In the genomic region with DNA sequence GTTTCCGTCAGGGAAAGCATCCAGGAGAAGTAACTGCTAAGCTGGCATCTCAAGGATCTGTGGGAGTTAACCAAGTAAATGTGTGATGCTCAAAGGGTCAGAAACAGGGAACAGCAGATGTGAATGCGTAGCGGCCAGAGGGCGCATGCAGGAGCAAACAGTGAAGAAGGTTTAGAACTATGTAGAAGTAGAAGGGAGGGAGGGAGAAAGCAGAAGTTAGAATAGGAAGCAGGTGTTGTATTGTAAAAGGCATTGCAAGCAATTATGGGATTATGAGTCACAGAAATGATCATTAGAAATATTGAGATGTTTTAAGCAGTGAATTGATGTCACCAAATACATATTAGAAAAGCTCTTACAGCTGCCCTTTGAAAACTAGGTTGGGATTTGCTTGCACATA, we compare ENCODE assay signal across 1 cellular context.
A peak's percentile ranks its signal among the peaks of the same experiment; 100 is the strongest.
TF ChIP-seq lines count a peak whose summit lies in the region.

No MANE protein-coding gene starts in this region.

TF ChIP-seq in A549, 52 proteins besides CTCF, POLR2A, EP300 and RAD21:
- TF ChIP-seq, protein P1, sequence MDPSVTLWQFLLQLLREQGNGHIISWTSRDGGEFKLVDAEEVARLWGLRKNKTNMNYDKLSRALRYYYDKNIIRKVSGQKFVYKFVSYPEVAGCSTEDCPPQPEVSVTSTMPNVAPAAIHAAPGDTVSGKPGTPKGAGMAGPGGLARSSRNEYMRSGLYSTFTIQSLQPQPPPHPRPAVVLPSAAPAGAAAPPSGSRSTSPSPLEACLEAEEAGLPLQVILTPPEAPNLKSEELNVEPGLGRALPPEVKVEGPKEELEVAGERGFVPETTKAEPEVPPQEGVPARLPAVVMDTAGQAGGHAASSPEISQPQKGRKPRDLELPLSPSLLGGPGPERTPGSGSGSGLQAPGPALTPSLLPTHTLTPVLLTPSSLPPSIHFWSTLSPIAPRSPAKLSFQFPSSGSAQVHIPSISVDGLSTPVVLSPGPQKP (IDR thresholded peaks at IDR 0.05; ENCODE audit: low read depth, low read length) = no peak
- TF ChIP-seq FOSL2 (IDR thresholded peaks at IDR 0.05) (no peak), FOSL2 (CRISPR knock-in tag; IDR thresholded peaks at IDR 0.05) (0 out of 2 replicates have a peak, but pooled peaks have one; percentile 4), KDM1A (IDR thresholded peaks at IDR 0.05; ENCODE audit: low read depth) (no peak), NR3C1 (IDR thresholded peaks at IDR 0.05) (no peak), GATA3 (IDR thresholded peaks at IDR 0.05; ENCODE audit: borderline replicate concordance) (no peak), ESRRA (IDR thresholded peaks at IDR 0.05; ENCODE audit: borderline replicate concordance, low read length) (no peak)
